8 cellular contexts compared by ENCODE assay signal in genomic region chr6:41786451-41787218, GRCh38. TPM values are rescaled to one million over a fixed set of nuclear protein-coding genes. Genes with fewer than 3 reads are reported as not detected.
DNase-seq lines count a peak whose midpoint lies in the region; ATAC-seq and TF ChIP-seq lines count a peak whose summit lies in the region.

No MANE protein-coding gene starts in this region.

- DNase-seq in NCI-H1105 treated with DMSO at 0.1 percent for 48 hours (lab: John Stamatoyannopoulos, UW) (peak; percentile 63), T-helper 22 cell (ENCODE audit: low read depth) (peak; percentile 72), ascending aorta (ENCODE audit: low spot score in 2 of 2) (peak; percentile 45 to 94), hepatic stellate cell (ENCODE audit: low spot score) (peak; percentile 93), retina (peak; percentile 90), aorta (peak; percentile 93 to 97)

- H3K27me3 ChIP-seq in ascending aorta = no peaks in the 10 kb centered on the region
- no peaks in the 10 kb centered on the region for H3K27me3 ChIP-seq in aorta (ENCODE audit: control insufficient read depth in 1 of 2, insufficient read depth in 2 of 2, low read length in 1 of 2)

- peak; percentile 57 for ATAC-seq in HG02610 (IDR thresholded peaks at IDR 0.05; ENCODE audit: unreplicated experiment)
- ATAC-seq in aorta (ENCODE audit: low FRiP score) = peak; percentile 96

- no peaks in the 10 kb centered on the region for H3K9me3 ChIP-seq in ascending aorta
- no peaks in the 10 kb centered on the region for H3K9me3 ChIP-seq in aorta (ENCODE audit: control insufficient read depth, low read length)

- H3K36me3 ChIP-seq in ascending aorta (peaks cover 5 to 18% of the 10 kb centered on the region in 2 donors), aorta (ENCODE audit: control insufficient read depth in 1 of 2, insufficient read depth in 2 of 2, low read length in 1 of 2) (no peaks in the 10 kb centered on the region)

- 0% methylated on average over 42 to 58 of the region's 58 CpGs for WGBS in aorta, 2 donors

- H3K4me1 ChIP-seq in ascending aorta (peaks cover 12 to 13% of the 10 kb centered on the region in 2 donors), aorta (ENCODE audit: control insufficient read depth in 1 of 2, insufficient read depth in 2 of 2, low read length in 2 of 2) (no peaks in the 10 kb centered on the region)

- TF ChIP-seq CTCF in GM12874 (IDR thresholded peaks at IDR 0.05; ENCODE audit: insufficient read depth, low read depth, low read length) (peak; percentile 83), ascending aorta (IDR thresholded peaks at IDR 0.05) (peak; percentile 80 to 94 (median 83))

- H3K4me3 ChIP-seq in ascending aorta (peak overlapping the region; percentile 75 to 79), aorta (ENCODE audit: low read length in 2 of 2) (peak overlapping the region; percentile 73 to 86)

- intact Hi-C loops in ascending aorta (cut with DNase I) = loop anchor here (1.0 to 10.0 kb wide), 12 partner anchors 51 to 1838 kb away; partner anchors contain the start of genes BYSL, CCND3, FOXP4 and GTPBP2
- intact Hi-C loops in aorta (cut with DNase I) = loop anchor here (1.0 to 10.0 kb wide), 4 partner anchors 80 to 778 kb away; partner anchors contain the start of genes BYSL (in 2 of the 2), MED20 (in 2 of the 2), UBR2 (in 1 of the 2) and USP49 (in 1 of the 2)

- peak overlapping the region; percentile 87 to 92 for H3K27ac ChIP-seq in ascending aorta
- H3K27ac ChIP-seq in aorta (ENCODE audit: low read depth in 1 of 2, low read length in 2 of 2) = peak overlapping the region; percentile 29 to 89

RNA-seq across cellular contexts. Expression of gene TOMM6, which starts 0.9 kb away (rescaled TPM):
- total RNA-seq in ascending aorta (79.9 TPM), aorta (10 to 100 TPM; 74.8 to 75.5 TPM)
- polyA plus RNA-seq in aorta = 100 to 1,000 TPM; 213 to 236 TPM

RNA-seq across cellular contexts. Expression of gene PRICKLE4, which starts 6.1 kb away (rescaled TPM):
- total RNA-seq in ascending aorta = 15.5 TPM
- total RNA-seq in aorta = 1 to 10 TPM; 3.5 to 8.8 TPM
- polyA plus RNA-seq in aorta = 1 to 10 TPM in 1 of 2 donors, under 1 TPM in 1; 0.61 to 1.5 TPM

RNA-seq across cellular contexts. Expression of gene FRS3, which starts 6.9 kb away (rescaled TPM):
- total RNA-seq in ascending aorta = 26.0 TPM
- total RNA-seq in aorta = 1 to 10 TPM; 3.7 to 5.4 TPM
- polyA plus RNA-seq in aorta = 10 to 100 TPM in 1 of 2 donors, 1 to 10 TPM in 1; 1.0 to 16.2 TPM

RNA-seq across cellular contexts. Expression of gene PGC, which starts 39.4 kb away (rescaled TPM):
- 0.53 TPM for total RNA-seq in ascending aorta
- under 1 TPM; 0.33 to 0.65 TPM for total RNA-seq in aorta
- 1 to 10 TPM; 1.1 to 2.5 TPM for polyA plus RNA-seq in aorta

RNA-seq across cellular contexts. Expression of gene TFEB, which starts 51.2 kb away (rescaled TPM):
- 18.6 TPM for total RNA-seq in ascending aorta
- total RNA-seq in aorta = 10 to 100 TPM; 22.2 to 32.1 TPM
- polyA plus RNA-seq in aorta = 10 to 100 TPM in 1 of 2 donors, 1 to 10 TPM in 1; 7.3 to 20.9 TPM

Comparison
In these comparisons a context has a peak if more than half of its experiments do, and no peak if none do; other contexts are left out.
1. Peak in every context shown above with its lines: DNase-seq, ATAC-seq, H3K4me3 ChIP-seq and H3K27ac ChIP-seq.